Comparison of ENCODE assay signal across 10 cellular contexts in genomic region chr1:3653286-3653618, GRCh38. TPM values are rescaled to one million over a fixed set of nuclear protein-coding genes. Genes with fewer than 3 reads are reported as not detected.
DNase-seq lines count a peak whose midpoint lies in the region; TF ChIP-seq lines count a peak whose summit lies in the region.
"Had no signal": no experiment of that assay in that cellular context is flagged by ENCODE, and none has a peak within 500 bp of the region (broad histone marks: within the 10 kb centered on the region; RNA-seq: fewer than 3 reads in every experiment).

No MANE protein-coding gene starts in this region.

- CTCF ChIA-PET in activated CD4-positive, alpha-beta memory T cell treated with anti-CD3 and anti-CD28 coated beads, Interleukin-2, amount 10 ng/mL, durations not matched to agents 7 days and 5 days (lab: Charles Lee), result no interaction called here
- CTCF ChIA-PET in activated CD4-positive, alpha-beta memory T cell treated with anti-CD3 and anti-CD28 coated beads for 36 hours (lab: Charles Lee), result interaction anchor here (1.4 kb wide), 1 partner anchor 34 kb away, joined by 6 read pairs; no protein-coding TSS in a partner anchor

- no peak overlapping the region for H3K27ac Mint-ChIP-seq in activated CD4-positive, alpha-beta memory T cell treated with anti-CD3 and anti-CD28 coated beads, Interleukin-2, amount 10 ng/mL, durations not matched to agents 7 days and 5 days
- no peak overlapping the region for H3K27ac Mint-ChIP-seq in activated CD4-positive, alpha-beta memory T cell treated with anti-CD3 and anti-CD28 coated beads for 36 hours
- H3K27ac Mint-ChIP-seq in activated T-helper 2 cell treated with anti-CD3 and anti-CD28 coated beads, Interferon-gamma antibody, Interleukin-2, Interleukin-4, amounts not matched to agents 10 μg/mL and 5 μg/mL and 100 μg/mL, durations not matched to agents 14 hours and 24 hours and 36 hours, result no peak overlapping the region
- no peak overlapping the region for H3K27ac Mint-ChIP-seq in neural crest cell (ENCODE audit: unreplicated experiment)

- peaks cover 37% of the 10 kb centered on the region for H3K4me1 Mint-ChIP-seq in activated CD4-positive, alpha-beta memory T cell treated with anti-CD3 and anti-CD28 coated beads, Interleukin-2, amount 10 ng/mL, durations not matched to agents 7 days and 5 days
- peaks cover 31% of the 10 kb centered on the region for H3K4me1 Mint-ChIP-seq in activated CD4-positive, alpha-beta memory T cell treated with anti-CD3 and anti-CD28 coated beads for 36 hours (ENCODE audit: low read depth)
- H3K4me1 Mint-ChIP-seq in activated T-helper 2 cell treated with anti-CD3 and anti-CD28 coated beads, Interferon-gamma antibody, Interleukin-2, Interleukin-4, amounts not matched to agents 10 μg/mL and 5 μg/mL and 100 μg/mL, durations not matched to agents 14 hours and 24 hours and 36 hours (ENCODE audit: low read depth), result peaks cover 15% of the 10 kb centered on the region
- H3K4me1 Mint-ChIP-seq in neural crest cell, result peaks cover 24% of the 10 kb centered on the region

- no peak for DNase-seq in activated CD4-positive, alpha-beta memory T cell treated with anti-CD3 and anti-CD28 coated beads, Interleukin-2, amount 10 ng/mL, durations not matched to agents 7 days and 5 days
- DNase-seq in activated CD4-positive, alpha-beta memory T cell treated with anti-CD3 and anti-CD28 coated beads for 36 hours, result no peak
- DNase-seq in H7 (peak; percentile 82), neural crest cell (ENCODE audit: low read depth, low spot score) (no peak), hippocampal formation (lab: John Stamatoyannopoulos, UW) (no peak), NCI-H1105 treated with DMSO at 0.1 percent for 48 hours (lab: John Stamatoyannopoulos, UW) (no peak), SIG-M5 (lab: John Stamatoyannopoulos, UW) (no peak)
- DNase-seq in activated T-helper 2 cell treated with anti-CD3 and anti-CD28 coated beads, Interferon-gamma antibody, Interleukin-2, Interleukin-4, amounts not matched to agents 10 μg/mL and 5 μg/mL and 100 μg/mL, durations not matched to agents 14 hours and 24 hours and 36 hours (ENCODE audit: low spot score), result no peak
- DNase-seq: IMR-90; stimulated activated CD4-positive, alpha-beta T cell treated with anti-CD3 and anti-CD28 coated beads, Interleukin-2, amount 100 ng/mL, for 24 hours had no signal

- H3K36me3 ChIP-seq in H7 (replicated peaks; ENCODE audit: control insufficient read depth, insufficient read depth, low read length), result no peaks in the 10 kb centered on the region

- TF ChIP-seq CTCF in neural crest cell (conservative IDR thresholded peaks at IDR 0.05), result no peak

- peaks cover 53% of the 10 kb centered on the region for H3K27me3 Mint-ChIP-seq in activated CD4-positive, alpha-beta memory T cell treated with anti-CD3 and anti-CD28 coated beads, Interleukin-2, amount 10 ng/mL, durations not matched to agents 7 days and 5 days
- H3K27me3 Mint-ChIP-seq in activated CD4-positive, alpha-beta memory T cell treated with anti-CD3 and anti-CD28 coated beads for 36 hours, result peaks cover 47% of the 10 kb centered on the region
- peaks cover 39% of the 10 kb centered on the region for H3K27me3 Mint-ChIP-seq in activated T-helper 2 cell treated with anti-CD3 and anti-CD28 coated beads, Interferon-gamma antibody, Interleukin-2, Interleukin-4, amounts not matched to agents 10 μg/mL and 5 μg/mL and 100 μg/mL, durations not matched to agents 14 hours and 24 hours and 36 hours (ENCODE audit: low read depth)
- H3K27me3 Mint-ChIP-seq in neural crest cell (ENCODE audit: low read depth), result peaks cover 84% of the 10 kb centered on the region

- H3K27me3 ChIP-seq in H7 (ENCODE audit: control insufficient read depth, insufficient read depth, low read length), result peaks cover 53% of the 10 kb centered on the region

- no peaks in the 10 kb centered on the region for H3K9me3 Mint-ChIP-seq in activated CD4-positive, alpha-beta memory T cell treated with anti-CD3 and anti-CD28 coated beads, Interleukin-2, amount 10 ng/mL, durations not matched to agents 7 days and 5 days
- H3K9me3 Mint-ChIP-seq in activated CD4-positive, alpha-beta memory T cell treated with anti-CD3 and anti-CD28 coated beads for 36 hours, result no peaks in the 10 kb centered on the region
- H3K9me3 Mint-ChIP-seq in activated T-helper 2 cell treated with anti-CD3 and anti-CD28 coated beads, Interferon-gamma antibody, Interleukin-2, Interleukin-4, amounts not matched to agents 10 μg/mL and 5 μg/mL and 100 μg/mL, durations not matched to agents 14 hours and 24 hours and 36 hours, result no peaks in the 10 kb centered on the region
- H3K9me3 Mint-ChIP-seq in neural crest cell, result no peaks in the 10 kb centered on the region

- H3K4me3 ChIP-seq in H7 (ENCODE audit: insufficient read depth, low read depth, low read length), result no peak overlapping the region

- peak overlapping the region; percentile 47 for H3K4me3 Mint-ChIP-seq in activated CD4-positive, alpha-beta memory T cell treated with anti-CD3 and anti-CD28 coated beads, Interleukin-2, amount 10 ng/mL, durations not matched to agents 7 days and 5 days
- no peak overlapping the region for H3K4me3 Mint-ChIP-seq in activated CD4-positive, alpha-beta memory T cell treated with anti-CD3 and anti-CD28 coated beads for 36 hours
- peak overlapping the region; percentile 43 for H3K4me3 Mint-ChIP-seq in activated T-helper 2 cell treated with anti-CD3 and anti-CD28 coated beads, Interferon-gamma antibody, Interleukin-2, Interleukin-4, amounts not matched to agents 10 μg/mL and 5 μg/mL and 100 μg/mL, durations not matched to agents 14 hours and 24 hours and 36 hours (ENCODE audit: low read depth)
- peak overlapping the region; percentile 48 for H3K4me3 Mint-ChIP-seq in neural crest cell

- POLR2A ChIA-PET in activated CD4-positive, alpha-beta memory T cell treated with anti-CD3 and anti-CD28 coated beads, Interleukin-2, amount 10 ng/mL, durations not matched to agents 7 days and 5 days (lab: Charles Lee), result no interaction called here
- POLR2A ChIA-PET in activated CD4-positive, alpha-beta memory T cell treated with anti-CD3 and anti-CD28 coated beads for 36 hours (lab: Charles Lee), result no interaction called here

- H3K36me3 Mint-ChIP-seq in activated CD4-positive, alpha-beta memory T cell treated with anti-CD3 and anti-CD28 coated beads, Interleukin-2, amount 10 ng/mL, durations not matched to agents 7 days and 5 days (ENCODE audit: low read depth), result peaks cover under 1% of the 10 kb centered on the region
- H3K36me3 Mint-ChIP-seq in activated CD4-positive, alpha-beta memory T cell treated with anti-CD3 and anti-CD28 coated beads for 36 hours, result no peaks in the 10 kb centered on the region
- H3K36me3 Mint-ChIP-seq in activated T-helper 2 cell treated with anti-CD3 and anti-CD28 coated beads, Interferon-gamma antibody, Interleukin-2, Interleukin-4, amounts not matched to agents 10 μg/mL and 5 μg/mL and 100 μg/mL, durations not matched to agents 14 hours and 24 hours and 36 hours (ENCODE audit: low read depth), result peaks cover 3% of the 10 kb centered on the region
- H3K36me3 Mint-ChIP-seq in neural crest cell (ENCODE audit: low read depth), result no peaks in the 10 kb centered on the region

- intact Hi-C loops in activated CD4-positive, alpha-beta memory T cell treated with anti-CD3 and anti-CD28 coated beads for 36 hours (cut with micrococcal nuclease), result loop anchor here (5.0 to 10.0 kb wide), 2 partner anchors 144 to 252 kb away; partner anchors contain the start of genes C1orf174 and LRRC47
- intact Hi-C loops in activated T-helper 2 cell treated with anti-CD3 and anti-CD28 coated beads, Interferon-gamma antibody, Interleukin-2, Interleukin-4, amounts not matched to agents 10 μg/mL and 5 μg/mL and 100 μg/mL, durations not matched to agents 14 hours and 24 hours and 36 hours (cut with micrococcal nuclease), result loop anchor here (5.0 to 10.0 kb wide), 2 partner anchors 142 to 204 kb away; partner anchors contain the start of genes CEP104, DFFB and LRRC47

RNA-seq across cellular contexts. Expression of gene TP73, which starts 0.9 kb away (rescaled TPM):
- total RNA-seq in activated CD4-positive, alpha-beta memory T cell treated with anti-CD3 and anti-CD28 coated beads, Interleukin-2, amount 10 ng/mL, durations not matched to agents 7 days and 5 days, result 1 to 10 TPM; 2.0 to 2.6 TPM
- under 1 TPM; 0.62 to 0.65 TPM for total RNA-seq in activated CD4-positive, alpha-beta memory T cell treated with anti-CD3 and anti-CD28 coated beads for 36 hours
- total RNA-seq in H7 (2014; rRNA removed; shearing (Covaris generic)), result 0.55 and 1.6 TPM in 2 replicates
- total RNA-seq in activated T-helper 2 cell treated with anti-CD3 and anti-CD28 coated beads, Interferon-gamma antibody, Interleukin-2, Interleukin-4, amounts not matched to agents 10 μg/mL and 5 μg/mL and 100 μg/mL, durations not matched to agents 14 hours and 24 hours and 36 hours, result 2.4 and 2.5 TPM in 2 replicates
- 1.5 and 2.1 TPM in 2 replicates for total RNA-seq in neural crest cell
- total RNA-seq: IMR-90 had no signal

RNA-seq across cellular contexts. Expression of gene WRAP73, which starts 3.3 kb away (rescaled TPM):
- total RNA-seq in activated CD4-positive, alpha-beta memory T cell treated with anti-CD3 and anti-CD28 coated beads, Interleukin-2, amount 10 ng/mL, durations not matched to agents 7 days and 5 days, result 10 to 100 TPM; 34.7 to 38.9 TPM
- 10 to 100 TPM; 34.5 to 34.6 TPM for total RNA-seq in activated CD4-positive, alpha-beta memory T cell treated with anti-CD3 and anti-CD28 coated beads for 36 hours
- total RNA-seq in H7 (2014; rRNA removed; shearing (Covaris generic)), result 31.5 and 33.1 TPM in 2 replicates
- total RNA-seq in activated T-helper 2 cell treated with anti-CD3 and anti-CD28 coated beads, Interferon-gamma antibody, Interleukin-2, Interleukin-4, amounts not matched to agents 10 μg/mL and 5 μg/mL and 100 μg/mL, durations not matched to agents 14 hours and 24 hours and 36 hours, result 38.7 and 42.2 TPM in 2 replicates
- 26.0 and 28.9 TPM in 2 replicates for total RNA-seq in neural crest cell

RNA-seq across cellular contexts. Expression of gene TPRG1L, which starts 28.4 kb away (rescaled TPM):
- 10 to 100 TPM; 15.9 to 17.3 TPM for total RNA-seq in activated CD4-positive, alpha-beta memory T cell treated with anti-CD3 and anti-CD28 coated beads, Interleukin-2, amount 10 ng/mL, durations not matched to agents 7 days and 5 days
- 10 to 100 TPM in 1 of 2 experiments, 1 to 10 TPM in 1; 9.2 to 10.4 TPM for total RNA-seq in activated CD4-positive, alpha-beta memory T cell treated with anti-CD3 and anti-CD28 coated beads for 36 hours
- 19.6 and 22.0 TPM in 2 replicates for total RNA-seq in H7 (2014; rRNA removed; shearing (Covaris generic))
- total RNA-seq in activated T-helper 2 cell treated with anti-CD3 and anti-CD28 coated beads, Interferon-gamma antibody, Interleukin-2, Interleukin-4, amounts not matched to agents 10 μg/mL and 5 μg/mL and 100 μg/mL, durations not matched to agents 14 hours and 24 hours and 36 hours, result 7.0 and 7.1 TPM in 2 replicates
- total RNA-seq in neural crest cell, result 14.5 and 14.9 TPM in 2 replicates

RNA-seq across cellular contexts. Expression of gene MEGF6, which starts 41.9 kb away (rescaled TPM):
- total RNA-seq in activated CD4-positive, alpha-beta memory T cell treated with anti-CD3 and anti-CD28 coated beads, Interleukin-2, amount 10 ng/mL, durations not matched to agents 7 days and 5 days, result 10 to 100 TPM; 15.6 to 20.2 TPM
- total RNA-seq in activated CD4-positive, alpha-beta memory T cell treated with anti-CD3 and anti-CD28 coated beads for 36 hours, result 1 to 10 TPM; 6.8 to 9.8 TPM
- 22.8 and 27.1 TPM in 2 replicates for total RNA-seq in H7 (2014; rRNA removed; shearing (Covaris generic))
- total RNA-seq in activated T-helper 2 cell treated with anti-CD3 and anti-CD28 coated beads, Interferon-gamma antibody, Interleukin-2, Interleukin-4, amounts not matched to agents 10 μg/mL and 5 μg/mL and 100 μg/mL, durations not matched to agents 14 hours and 24 hours and 36 hours, result 1.7 and 1.9 TPM in 2 replicates
- total RNA-seq in neural crest cell, result 36.7 and 38.8 TPM in 2 replicates
